1 cellular context compared by ENCODE assay signal in genomic region chr5:35862126-35862525, GRCh38.
TF ChIP-seq lines count a peak whose summit lies in the region.

No MANE protein-coding gene starts in this region.

TF ChIP-seq in IMR-90, 13 proteins besides CTCF, POLR2A, EP300 and RAD21:
- TF ChIP-seq SMC3 (IDR thresholded peaks at IDR 0.05; ENCODE audit: low read depth, low read length), result no peak
- TF ChIP-seq RFX5 (IDR thresholded peaks at IDR 0.05; ENCODE audit: low read depth, low read length), result no peak
- no peak for TF ChIP-seq MAZ (IDR thresholded peaks at IDR 0.05; ENCODE audit: borderline replicate concordance, low read depth, low read length)
- no peak for TF ChIP-seq BHLHE40 (IDR thresholded peaks at IDR 0.05; ENCODE audit: low read depth, low read length)
